In the genomic region with DNA sequence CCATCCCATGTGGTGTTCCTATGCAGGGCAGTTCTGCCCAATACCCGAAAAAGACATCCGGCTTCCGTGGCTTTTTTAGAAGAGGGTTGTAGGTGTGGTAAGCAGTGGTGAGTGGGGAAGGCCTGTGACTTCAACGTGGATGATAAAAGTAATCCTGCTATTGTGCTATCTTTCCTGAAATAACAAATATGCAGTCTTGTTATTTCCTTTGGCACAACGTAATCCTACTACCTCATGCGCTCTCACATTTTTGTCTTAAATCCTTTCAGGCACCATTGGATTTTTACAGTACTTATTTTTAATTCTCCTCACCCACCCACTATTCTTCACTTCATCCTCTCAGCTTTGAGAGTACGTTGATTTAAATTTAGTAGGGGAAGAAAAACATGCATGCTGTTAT, we compare ENCODE assay signal across 14 cellular contexts.
"Had no signal": no experiment of that assay in that cellular context is flagged by ENCODE, and none has a peak within 500 bp of the region (broad histone marks: within the 10 kb centered on the region; RNA-seq: fewer than 3 reads in every experiment).

No MANE protein-coding gene starts in this region.

- H3K4me3 ChIP-seq: ascending aorta, Peyer's patch, SJSA1 had no signal

- H3K4me1 ChIP-seq: ascending aorta, Peyer's patch, SJSA1 had no signal

- H3K9me3 ChIP-seq: Peyer's patch, SJSA1 had no signal

- H3K27ac Mint-ChIP-seq: activated CD8-positive, alpha-beta T cell treated with anti-CD3 and anti-CD28 coated beads for 36 hours; activated naive CD4-positive, alpha-beta T cell treated with anti-CD3 and anti-CD28 coated beads, Interleukin-2, amount 50 U/mL, for 24 hours; IgD-negative memory B cell; T-helper 1 cell treated with Interleukin-12 subunit alpha and Interleukin-12 subunit beta and Interleukin-4 antibody, amounts not matched to agents 30 μg/mL and 1 μg/mL, for 36 hours had no signal

- H3K27me3 ChIP-seq: ascending aorta, Peyer's patch, SJSA1 had no signal

- H3K27me3 Mint-ChIP-seq: IgD-negative memory B cell had no signal

- ATAC-seq: activated CD4-positive, CD25-positive, alpha-beta regulatory T cell treated with anti-CD3 and anti-CD28 coated beads, Interleukin-2, amount 50 U/mL, for 24 hours; activated CD8-positive, alpha-beta T cell treated with anti-CD3 and anti-CD28 coated beads for 36 hours had no signal

- H3K4me1 Mint-ChIP-seq: activated naive CD4-positive, alpha-beta T cell treated with anti-CD3 and anti-CD28 coated beads, Interleukin-2, amount 50 U/mL, for 24 hours; IgD-negative memory B cell had no signal

- DNase-seq: activated CD4-positive, alpha-beta T cell treated with anti-CD3 and anti-CD28 coated beads for 4 hours; activated CD8-positive, alpha-beta memory T cell treated with anti-CD3 and anti-CD28 coated beads, Interleukin-2, amount 50 U/mL, for 48 hours; activated CD8-positive, alpha-beta T cell treated with anti-CD3 and anti-CD28 coated beads for 36 hours; activated T-cell treated with anti-CD3 and anti-CD28 coated beads, Interleukin-2, amount 50 U/mL, for 1 hour; KG1; Peyer's patch; Right ventricle myocardium superior had no signal

- H3K36me3 ChIP-seq: ascending aorta, Peyer's patch, SJSA1 had no signal

- H3K4me3 Mint-ChIP-seq: activated CD8-positive, alpha-beta T cell treated with anti-CD3 and anti-CD28 coated beads for 36 hours; activated naive CD4-positive, alpha-beta T cell treated with anti-CD3 and anti-CD28 coated beads, Interleukin-2, amount 50 U/mL, for 24 hours; brain; IgD-negative memory B cell; T-helper 1 cell treated with Interleukin-12 subunit alpha and Interleukin-12 subunit beta and Interleukin-4 antibody, amounts not matched to agents 30 μg/mL and 1 μg/mL, for 36 hours had no signal
